In the genomic region with DNA sequence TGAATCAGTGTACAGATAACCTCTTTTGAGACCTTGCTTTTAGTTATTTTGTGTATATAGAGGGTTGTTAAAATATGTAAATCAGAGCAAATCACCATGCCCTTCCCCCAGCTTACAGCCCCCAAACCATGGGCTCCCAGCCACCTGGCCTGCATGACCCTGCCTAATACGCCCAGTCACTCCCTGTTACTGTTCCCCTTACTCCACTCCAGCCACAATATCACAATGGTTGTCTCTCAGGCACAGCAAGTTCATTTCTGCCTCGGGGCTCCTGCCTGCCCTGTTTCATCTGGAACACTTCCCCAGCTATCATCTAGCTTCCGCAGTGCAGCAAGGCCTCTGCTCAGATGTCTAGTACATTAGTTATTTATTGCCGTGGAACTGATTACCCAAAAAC, we compare ENCODE assay signal across 11 cellular contexts. TPM values are rescaled to one million over a fixed set of nuclear protein-coding genes. Genes with fewer than 3 reads are reported as not detected.
DNase-seq lines count a peak whose midpoint lies in the region; ATAC-seq, FAIRE-seq and TF ChIP-seq lines count a peak whose summit lies in the region.
"Had no signal": no experiment of that assay in that cellular context is flagged by ENCODE, and none has a peak within 500 bp of the region (broad histone marks: within the 10 kb centered on the region; RNA-seq: fewer than 3 reads in every experiment).

No MANE protein-coding gene starts in this region.

- H3K9me3 ChIP-seq in WERI-Rb-1 (ENCODE audit: severe bottlenecking) = no peaks in the 10 kb centered on the region
- H3K9me3 ChIP-seq: Caco-2, pancreas had no signal

- H3K36me3 Mint-ChIP-seq in natural killer cell treated with Interleukin-12 subunit alpha and Interleukin-12 subunit beta and Interleukin-15 and Interleukin-18, amount 100 ng/mL, for 72 hours = peaks cover 5% of the 10 kb centered on the region
- H3K36me3 Mint-ChIP-seq in natural killer cell (no peaks in the 10 kb centered on the region), naive B cell (peaks cover 0 to 7% of the 10 kb centered on the region in 2 donors)
- peaks cover 44% of the 10 kb centered on the region for H3K36me3 Mint-ChIP-seq in activated T-helper 1 cell treated with anti-CD3 and anti-CD28 coated beads, Interleukin-12 subunit alpha, Interleukin-12 subunit beta, Interleukin-2, Interleukin-4 antibody, amounts not matched to agents 30 ng/mL and 10 ng/mL and 1 ng/mL, durations not matched to agents 14 hours and 24 hours and 36 hours (ENCODE audit: low read depth)

- peak overlapping the region; percentile 4 to 43 for H3K27ac Mint-ChIP-seq in natural killer cell treated with Interleukin-12 subunit alpha and Interleukin-12 subunit beta and Interleukin-15 and Interleukin-18, amount 100 ng/mL, for 72 hours
- H3K27ac Mint-ChIP-seq in natural killer cell = no peak overlapping the region
- H3K27ac Mint-ChIP-seq in activated T-helper 1 cell treated with anti-CD3 and anti-CD28 coated beads, Interleukin-12 subunit alpha, Interleukin-12 subunit beta, Interleukin-2, Interleukin-4 antibody, amounts not matched to agents 30 ng/mL and 10 ng/mL and 1 ng/mL, durations not matched to agents 14 hours and 24 hours and 36 hours = peak overlapping the region; percentile 89
- peak overlapping the region in 4 of 6 donors; percentile 51 to 81 (median 73) for H3K27ac Mint-ChIP-seq in naive B cell

- no peaks in the 10 kb centered on the region for H3K27me3 ChIP-seq in WERI-Rb-1 (ENCODE audit: insufficient read depth, low read depth, severe bottlenecking)
- H3K27me3 ChIP-seq: heart right ventricle, pancreas had no signal

- H3K27ac ChIP-seq in WERI-Rb-1 = no peak overlapping the region
- H3K27ac ChIP-seq: heart right ventricle, pancreas had no signal

- H3K27me3 Mint-ChIP-seq in natural killer cell treated with Interleukin-12 subunit alpha and Interleukin-12 subunit beta and Interleukin-15 and Interleukin-18, amount 100 ng/mL, for 72 hours = peaks cover 0 to 11% of the 10 kb centered on the region in 2 donors
- H3K27me3 Mint-ChIP-seq in natural killer cell (ENCODE audit: low read depth in 2 of 2) = peaks cover 0 to 10% of the 10 kb centered on the region in 2 donors
- no peaks in the 10 kb centered on the region for H3K27me3 Mint-ChIP-seq in activated T-helper 1 cell treated with anti-CD3 and anti-CD28 coated beads, Interleukin-12 subunit alpha, Interleukin-12 subunit beta, Interleukin-2, Interleukin-4 antibody, amounts not matched to agents 30 ng/mL and 10 ng/mL and 1 ng/mL, durations not matched to agents 14 hours and 24 hours and 36 hours (ENCODE audit: insufficient read depth)
- H3K27me3 Mint-ChIP-seq in naive B cell = no peaks in the 10 kb centered on the region

- no peak overlapping the region for H3K4me3 ChIP-seq in WERI-Rb-1 (ENCODE audit: low read depth, low read length)
- H3K4me3 ChIP-seq: heart right ventricle, pancreas had no signal

- no peak for FAIRE-seq in GM19239 (lab: Jason Lieb, UNC)
- FAIRE-seq: pancreas had no signal

- ATAC-seq in natural killer cell treated with Interleukin-12 subunit alpha and Interleukin-12 subunit beta and Interleukin-15 and Interleukin-18, amount 100 ng/mL, for 72 hours = no peak
- ATAC-seq in natural killer cell (no peak), naive B cell (ENCODE audit: low read depth in 2 of 2) (no peak)
- ATAC-seq: heart right ventricle, pancreas had no signal

- H3K9me3 Mint-ChIP-seq in natural killer cell treated with Interleukin-12 subunit alpha and Interleukin-12 subunit beta and Interleukin-15 and Interleukin-18, amount 100 ng/mL, for 72 hours = peaks cover 3% of the 10 kb centered on the region
- H3K9me3 Mint-ChIP-seq in natural killer cell (no peaks in the 10 kb centered on the region), naive B cell (no peaks in the 10 kb centered on the region)
- peaks cover 26% of the 10 kb centered on the region for H3K9me3 Mint-ChIP-seq in activated T-helper 1 cell treated with anti-CD3 and anti-CD28 coated beads, Interleukin-12 subunit alpha, Interleukin-12 subunit beta, Interleukin-2, Interleukin-4 antibody, amounts not matched to agents 30 ng/mL and 10 ng/mL and 1 ng/mL, durations not matched to agents 14 hours and 24 hours and 36 hours

- no peaks in the 10 kb centered on the region for H3K36me3 ChIP-seq in WERI-Rb-1
- H3K36me3 ChIP-seq: heart right ventricle, pancreas had no signal

- peaks cover 32 to 40% of the 10 kb centered on the region in 2 donors for H3K4me1 Mint-ChIP-seq in natural killer cell treated with Interleukin-12 subunit alpha and Interleukin-12 subunit beta and Interleukin-15 and Interleukin-18, amount 100 ng/mL, for 72 hours (ENCODE audit: low read depth in 2 of 2)
- peaks cover 9 to 31% of the 10 kb centered on the region in 2 donors for H3K4me1 Mint-ChIP-seq in natural killer cell
- H3K4me1 Mint-ChIP-seq in activated T-helper 1 cell treated with anti-CD3 and anti-CD28 coated beads, Interleukin-12 subunit alpha, Interleukin-12 subunit beta, Interleukin-2, Interleukin-4 antibody, amounts not matched to agents 30 ng/mL and 10 ng/mL and 1 ng/mL, durations not matched to agents 14 hours and 24 hours and 36 hours (ENCODE audit: low read depth) = peaks cover 66% of the 10 kb centered on the region
- H3K4me1 Mint-ChIP-seq in naive B cell = peaks cover 42 to 57% (median 51%) of the 10 kb centered on the region in 3 donors

- intact Hi-C loops in natural killer cell (cut with micrococcal nuclease) = no loop called here
- intact Hi-C loops in activated T-helper 1 cell treated with anti-CD3 and anti-CD28 coated beads, Interleukin-12 subunit alpha, Interleukin-12 subunit beta, Interleukin-2, Interleukin-4 antibody, amounts not matched to agents 30 ng/mL and 10 ng/mL and 1 ng/mL, durations not matched to agents 14 hours and 24 hours and 36 hours (cut with micrococcal nuclease) = loop anchor here (1.0 to 10.0 kb wide), 3 partner anchors 27 to 416 kb away; a partner anchor contains a TSS

- peak; percentile 44 for DNase-seq in natural killer cell treated with Interleukin-12 subunit alpha and Interleukin-12 subunit beta and Interleukin-15 and Interleukin-18, amount 100 ng/mL, for 72 hours (ENCODE audit: low spot score)
- DNase-seq in natural killer cell (no peak), naive B cell (no peak), CD1c-positive myeloid dendritic cell (ENCODE audit: extremely low spot score) (no peak), WERI-Rb-1 (no peak), GM19239 (ENCODE audit: insufficient read length, low spot score) (no peak)
- DNase-seq in activated T-helper 1 cell treated with anti-CD3 and anti-CD28 coated beads, Interleukin-12 subunit alpha, Interleukin-12 subunit beta, Interleukin-2, Interleukin-4 antibody, amounts not matched to agents 30 ng/mL and 10 ng/mL and 1 ng/mL, durations not matched to agents 14 hours and 24 hours and 36 hours (ENCODE audit: low spot score) = no peak
- DNase-seq in stimulated activated CD4-positive, alpha-beta T cell treated with anti-CD3 and anti-CD28 coated beads, Interleukin-2, amount 100 ng/mL, for 24 hours = no peak
- DNase-seq: Caco-2, heart right ventricle had no signal

- peak overlapping the region; percentile 60 for H3K4me3 Mint-ChIP-seq in natural killer cell treated with Interleukin-12 subunit alpha and Interleukin-12 subunit beta and Interleukin-15 and Interleukin-18, amount 100 ng/mL, for 72 hours
- H3K4me3 Mint-ChIP-seq in natural killer cell (no peak overlapping the region), naive B cell (peak overlapping the region in 1 of 8 donors; percentile 19)
- H3K4me3 Mint-ChIP-seq in activated T-helper 1 cell treated with anti-CD3 and anti-CD28 coated beads, Interleukin-12 subunit alpha, Interleukin-12 subunit beta, Interleukin-2, Interleukin-4 antibody, amounts not matched to agents 30 ng/mL and 10 ng/mL and 1 ng/mL, durations not matched to agents 14 hours and 24 hours and 36 hours = peak overlapping the region; percentile 15

- TF ChIP-seq CTCF in natural killer cell (IDR thresholded peaks at IDR 0.05) (no peak), WERI-Rb-1 (IDR thresholded peaks at IDR 0.05; ENCODE audit: low read depth, low read length) (no peak)

RNA-seq across cellular contexts. Expression of a gene that starts 5.0 kb away (rescaled TPM):
- total RNA-seq in natural killer cell treated with Interleukin-12 subunit alpha and Interleukin-12 subunit beta and Interleukin-15 and Interleukin-18, amount 100 ng/mL, for 72 hours = 10 to 100 TPM; 21.7 to 23.4 TPM
- total RNA-seq in natural killer cell = 10 to 100 TPM; 30.7 to 49.1 (median 42.6) TPM
- 40.5 and 41.7 TPM in 2 replicates for total RNA-seq in activated T-helper 1 cell treated with anti-CD3 and anti-CD28 coated beads, Interleukin-12 subunit alpha, Interleukin-12 subunit beta, Interleukin-2, Interleukin-4 antibody, amounts not matched to agents 30 ng/mL and 10 ng/mL and 1 ng/mL, durations not matched to agents 14 hours and 24 hours and 36 hours
- 10 to 100 TPM; 18.4 to 37.3 (median 27.4) TPM for polyA plus RNA-seq in naive B cell (ENCODE audit: low read depth in 6 of 6)

RNA-seq across cellular contexts. Expression of a gene that starts 32.6 kb away (rescaled TPM):
- total RNA-seq in natural killer cell treated with Interleukin-12 subunit alpha and Interleukin-12 subunit beta and Interleukin-15 and Interleukin-18, amount 100 ng/mL, for 72 hours = 1 to 10 TPM in 1 of 2 donors, under 1 TPM in 1; 0.67 to 3.3 TPM
- total RNA-seq in natural killer cell = 1 to 10 TPM; 1.2 to 2.1 (median 1.8) TPM
- total RNA-seq in activated T-helper 1 cell treated with anti-CD3 and anti-CD28 coated beads, Interleukin-12 subunit alpha, Interleukin-12 subunit beta, Interleukin-2, Interleukin-4 antibody, amounts not matched to agents 30 ng/mL and 10 ng/mL and 1 ng/mL, durations not matched to agents 14 hours and 24 hours and 36 hours = 31.7 and 33.2 TPM in 2 replicates
- 10 to 100 TPM; 35.3 to 70.1 (median 52.5) TPM for polyA plus RNA-seq in naive B cell (ENCODE audit: low read depth in 6 of 6)

RNA-seq across cellular contexts. Expression of a gene that starts 43.0 kb away (rescaled TPM):
- 10 to 100 TPM; 20.1 to 21.9 TPM for total RNA-seq in natural killer cell treated with Interleukin-12 subunit alpha and Interleukin-12 subunit beta and Interleukin-15 and Interleukin-18, amount 100 ng/mL, for 72 hours
- 100 to 1,000 TPM in 1 of 3 donors, 10 to 100 TPM in 2; 87.3 to 121 (median 93.8) TPM for total RNA-seq in natural killer cell
- 94.2 and 95.3 TPM in 2 replicates for total RNA-seq in activated T-helper 1 cell treated with anti-CD3 and anti-CD28 coated beads, Interleukin-12 subunit alpha, Interleukin-12 subunit beta, Interleukin-2, Interleukin-4 antibody, amounts not matched to agents 30 ng/mL and 10 ng/mL and 1 ng/mL, durations not matched to agents 14 hours and 24 hours and 36 hours
- polyA plus RNA-seq in naive B cell (ENCODE audit: low read depth in 6 of 6) = 10 to 100 TPM in 1 of 6 donors, 1 to 10 TPM in 5; 4.3 to 14.2 (median 7.1) TPM

Comparison
In these comparisons a context has a peak if more than half of its experiments do, and no peak if none do; other contexts are left out.
1. H3K27ac Mint-ChIP-seq: peak in natural killer cell treated with Interleukin-12 subunit alpha and Interleukin-12 subunit beta and Interleukin-15 and Interleukin-18, amount 100 ng/mL, for 72 hours (2 of 2), activated T-helper 1 cell treated with anti-CD3 and anti-CD28 coated beads, Interleukin-12 subunit alpha, Interleukin-12 subunit beta, Interleukin-2, Interleukin-4 antibody, amounts not matched to agents 30 ng/mL and 10 ng/mL and 1 ng/mL, durations not matched to agents 14 hours and 24 hours and 36 hours (single experiment) and naive B cell (4 of 6); none in natural killer cell (0 of 2).